Comparison of ENCODE assay signal across 10 cellular contexts in the genomic region with DNA sequence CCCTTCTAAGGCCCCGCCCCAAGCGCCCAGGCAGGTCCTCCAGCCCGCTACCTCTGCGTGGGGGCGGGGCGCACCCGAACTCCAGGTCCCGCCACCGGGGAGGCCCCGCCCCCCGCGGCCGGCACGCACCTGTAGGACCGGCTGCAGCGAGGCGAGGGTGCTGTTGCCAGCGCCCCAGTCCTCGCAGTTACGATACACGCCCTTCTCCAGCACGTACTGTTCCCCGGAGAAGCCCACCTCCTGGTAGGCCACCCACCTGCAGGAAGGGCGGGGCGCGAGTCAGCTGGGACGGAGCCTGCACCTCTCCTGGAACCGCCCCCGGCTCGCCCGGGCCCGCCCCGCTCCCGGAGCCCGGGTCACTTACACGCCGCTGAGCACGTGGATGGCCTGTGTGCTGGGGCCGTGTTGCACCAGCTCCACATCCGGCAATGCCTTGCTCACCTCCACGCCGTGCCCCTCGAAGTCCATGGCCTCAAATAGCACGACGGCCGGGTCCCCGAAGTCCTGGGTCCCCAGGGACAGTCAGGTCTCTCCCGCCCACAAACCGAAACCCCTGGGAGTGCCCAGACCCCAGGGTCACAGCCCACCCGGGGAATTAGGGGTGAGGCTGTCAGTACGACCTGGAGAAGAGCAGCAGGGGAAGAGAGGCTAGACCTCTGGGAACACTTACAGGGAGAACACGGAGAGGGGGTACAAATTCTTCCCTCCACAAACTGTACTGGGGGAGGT. TPM values are rescaled to one million over a fixed set of nuclear protein-coding genes. Genes with fewer than 3 reads are reported as not detected.
DNase-seq lines count a peak whose midpoint lies in the region; ATAC-seq, FAIRE-seq and TF ChIP-seq lines count a peak whose summit lies in the region.
"Had no signal": no experiment of that assay in that cellular context is flagged by ENCODE, and none has a peak within 500 bp of the region (broad histone marks: within the 10 kb centered on the region; RNA-seq: fewer than 3 reads in every experiment).

No MANE protein-coding gene starts in this region.

- SMC1A ChIA-PET in GM12878 (lab: Charles Lee; ENCODE audit: uncharacterized antibody, unreplicated experiment): no interaction called here

- H3K36me3 Mint-ChIP-seq in T-helper 2 cell treated with Interferon-gamma antibody and Interleukin-4, amounts not matched to agents 5 μg/mL and 100 μg/mL, for 36 hours (ENCODE audit: low read depth): no peaks in the 10 kb centered on the region

- no peak for TF ChIP-seq RAD21 in GM12878 (IDR thresholded peaks at IDR 0.05; ENCODE audit: insufficient read depth, low read depth, low read length)

- no peaks in the 10 kb centered on the region for H3K36me3 ChIP-seq in A673 (ENCODE audit: insufficient read depth, low read length, poor library complexity, severe bottlenecking)
- H3K36me3 ChIP-seq in GM12878 (ENCODE audit: control insufficient read depth in 2 of 2, insufficient read depth in 2 of 2, low read length in 1 of 2): no peaks in the 10 kb centered on the region

- H3K27ac Mint-ChIP-seq in T-helper 2 cell treated with Interferon-gamma antibody and Interleukin-4, amounts not matched to agents 5 μg/mL and 100 μg/mL, for 36 hours: no peak overlapping the region

- no peak for TF ChIP-seq EP300 in GM12878 (IDR thresholded peaks at IDR 0.05; ENCODE audit: borderline replicate concordance in 1 of 2, control insufficient read depth in 1 of 2, low read depth in 2 of 2, low read length in 2 of 2)

- H3K27ac ChIP-seq in A673 (ENCODE audit: low read depth, low read length, poor library complexity, severe bottlenecking) (no peak overlapping the region), GM12878 (ENCODE audit: control insufficient read depth, insufficient read depth) (no peak overlapping the region)

- peaks cover 28% of the 10 kb centered on the region for H3K27me3 Mint-ChIP-seq in T-helper 2 cell treated with Interferon-gamma antibody and Interleukin-4, amounts not matched to agents 5 μg/mL and 100 μg/mL, for 36 hours (ENCODE audit: low read depth)

- in situ Hi-C loops in GM12878 (cut with MboI): no loop called here

- POLR2A ChIA-PET in A673 (lab: Charles Lee; ENCODE audit: low non-redundant PET): no interaction called here
- POLR2A ChIA-PET in GM12878 (lab: Charles Lee): no interaction called here

- H3K4me3 ChIP-seq in A673 (ENCODE audit: low read depth, low read length, poor library complexity, severe bottlenecking): peak overlapping the region; percentile 43
- no peak overlapping the region for H3K4me3 ChIP-seq in NB4 (ENCODE audit: low read depth, low read length)
- peak overlapping the region; percentile 68; the same call in 1 of the 2 replicates for H3K4me3 ChIP-seq in GM12878

- intact Hi-C loops in A673 (cut with micrococcal nuclease; ENCODE audit: unreplicated experiment) (no loop called here), GM12878 (cut with micrococcal nuclease; ENCODE audit: unreplicated experiment) (no loop called here)

- H3K79me2 ChIP-seq in GM12878 (ENCODE audit: control insufficient read depth, insufficient read depth, low read length): no peaks in the 10 kb centered on the region

- no peaks in the 10 kb centered on the region for H3K4me1 ChIP-seq in A673 (ENCODE audit: insufficient read depth, low read length, poor library complexity, severe bottlenecking)
- H3K4me1 ChIP-seq in GM12878 (ENCODE audit: control insufficient read depth, insufficient read depth, low read length): peaks cover 6% of the 10 kb centered on the region; the same call in 1 of the 2 replicates

- WGBS in GM12878 (ENCODE audit: insufficient coverage, insufficient replicate concordance, low lambda C conversion rate, missing lambda C conversion rate): 13% methylated on average over 42 of the region's 52 CpGs

- H3K9me3 ChIP-seq in A673 (ENCODE audit: low read depth, low read length, poor library complexity, severe bottlenecking): no peaks in the 10 kb centered on the region
- H3K9me3 ChIP-seq in GM12878 (replicated peaks; ENCODE audit: control insufficient read depth, insufficient read depth, low read length): no peaks in the 10 kb centered on the region

- TF ChIP-seq CTCF in A673 (conservative IDR thresholded peaks at IDR 0.05; ENCODE audit: low read depth, low read length): no peak
- no peak for TF ChIP-seq CTCF in NB4 (IDR thresholded peaks at IDR 0.05; ENCODE audit: low read depth, low read length)
- no peak for TF ChIP-seq CTCF in GM12878 (IDR thresholded peaks at IDR 0.05 in 2 of 3, conservative IDR thresholded peaks at IDR 0.05 in 1 of 3; ENCODE audit: control insufficient read depth in 2 of 3, extremely low read depth in 1 of 3, insufficient read depth in 1 of 3, low read depth in 3 of 3, low read length in 3 of 3)

- H3K4me2 ChIP-seq in GM12878 (ENCODE audit: control insufficient read depth, insufficient read depth): peak overlapping the region; percentile 96

- peak overlapping the region; percentile 81 for H2AFZ ChIP-seq in GM12878 (ENCODE audit: control insufficient read depth, low read depth, low read length)

- peak; percentile 65 for DNase-seq in A673 (ENCODE audit: low spot score)
- peak; percentile 49 for DNase-seq in NB4 (ENCODE audit: low read depth)
- peak; percentile 56 for DNase-seq in T-helper 2 cell treated with Interferon-gamma antibody and Interleukin-4, amounts not matched to agents 5 μg/mL and 100 μg/mL, for 36 hours (ENCODE audit: low spot score)
- no peak for DNase-seq in GM12878 (ENCODE audit: low read depth, low spot score)
- peak; percentile 91 for DNase-seq in islet precursor cell
- DNase-seq in stimulated activated CD4-positive, alpha-beta T cell treated with anti-CD3 and anti-CD28 coated beads, Interleukin-1b, Interleukin-23, amount 100 ng/mL, for 48 hours: peak; percentile 81
- no peak for DNase-seq in superior temporal gyrus (ENCODE audit: extremely low spot score)

- no peaks in the 10 kb centered on the region for H3K27me3 ChIP-seq in A673 (replicated peaks; ENCODE audit: insufficient read depth, low read depth, low read length, poor library complexity)
- H3K27me3 ChIP-seq in GM12878 (replicated peaks in 1 of 2; ENCODE audit: control insufficient read depth in 2 of 2, insufficient read depth in 2 of 2, low read length in 1 of 2): peaks cover 0 to 6% of the 10 kb centered on the region in 2 experiments; a peak in 1 of 4 replicates

- RAD21 ChIA-PET in GM12878 (lab: Charles Lee; ENCODE audit: unreplicated experiment): interaction anchor here (1.4 kb wide), 1 partner anchor 51 kb away, joined by 3 read pairs; no protein-coding TSS in a partner anchor

- no peak overlapping the region for H3K9ac ChIP-seq in GM12878 (ENCODE audit: control insufficient read depth, insufficient read depth, low read length)

- no peaks in the 10 kb centered on the region for H4K20me1 ChIP-seq in GM12878 (ENCODE audit: control insufficient read depth, insufficient read depth)

- H3K4me1 Mint-ChIP-seq in T-helper 2 cell treated with Interferon-gamma antibody and Interleukin-4, amounts not matched to agents 5 μg/mL and 100 μg/mL, for 36 hours (ENCODE audit: low read depth): peaks cover 9% of the 10 kb centered on the region

- peak; percentile 64 for ATAC-seq in GM19455 (IDR thresholded peaks at IDR 0.05; ENCODE audit: unreplicated experiment)
- ATAC-seq in GM12878: peak; percentile 95

- BruUV-seq in A673 (replicated peaks; lab: Mats Ljungman, UMichigan) (no TSS peak), GM12878 (replicated peaks; lab: Mats Ljungman, UMichigan) (no TSS peak)

- no peak for TF ChIP-seq POLR2A in NB4 (IDR thresholded peaks at IDR 0.05; ENCODE audit: extremely low read depth, insufficient read length)
- TF ChIP-seq POLR2A in GM12878 (IDR thresholded peaks at IDR 0.05; ENCODE audit: low read depth, low read length): no peak

- H3K9me3 Mint-ChIP-seq in T-helper 2 cell treated with Interferon-gamma antibody and Interleukin-4, amounts not matched to agents 5 μg/mL and 100 μg/mL, for 36 hours: no peaks in the 10 kb centered on the region

- CTCF ChIA-PET in A673 (lab: Charles Lee) (no interaction called here), GM12878 (lab: Yijun Ruan, JAX) (interaction anchor here (1.4 kb wide), 1 partner anchor 52 kb away, joined by 6 read pairs; no protein-coding TSS in a partner anchor)

- peak overlapping the region; percentile 88 for H3K4me3 Mint-ChIP-seq in T-helper 2 cell treated with Interferon-gamma antibody and Interleukin-4, amounts not matched to agents 5 μg/mL and 100 μg/mL, for 36 hours

- no peak for FAIRE-seq in GM12878 (lab: Jason Lieb, UNC)
- FAIRE-seq: G401.6 had no signal

RNA-seq across cellular contexts. Expression of a gene that starts 17.3 kb away (rescaled TPM):
- total RNA-seq in A673 (2021) (not detected in 2 replicates), GM12878 (2014; rRNA removed) (0.06 TPM in 1 of 2 replicates, not detected in the other), GM12878 (2014; rRNA removed; fragmentation: Illumina TruSeq; extraction: Trizol) (not detected in 2 replicates), GM12878 (2021) (0.03 TPM in 1 of 2 replicates, not detected in the other)
- total RNA-seq in GM12878 (2013; cell fraction: nucleolus; rRNA removed): 0.21 TPM in 1 of 2 replicates, not detected in the other
- not detected for polyA plus RNA-seq in GM12878 (2011; ENCODE audit: low read depth)
- polyA plus RNA-seq in GM12878 (2011; rRNA removed) (0.16 and 0.30 TPM in 2 replicates), GM12878 (2014; fragmentation: Illumina TruSeq; extraction: Trizol) (not detected in 2 replicates), GM12878 (2014; fragmentation: Nextera tagmentation; extraction: Ambion mirVana) (not detected), GM12878 (2014; rRNA removed) (0.04 and 0.25 TPM in 2 replicates), GM12878 (2016; fragmentation: Nextera tagmentation; extraction: Ambion mirVana) (1 to 10 TPM in 1 of 2 experiments, under 1 TPM in 1; 0.50 to 1.2 TPM)
- polyA plus RNA-seq in GM12878 (2011; cell fraction: cytosol; rRNA removed): 0.21 and 0.62 TPM in 2 replicates
- polyA plus RNA-seq in GM12878 (2011; cell fraction: nucleus; rRNA removed): 0.20 and 0.48 TPM in 2 replicates
- polyA plus RNA-seq in GM12878 (2012): 0.09 TPM in 1 of 2 replicates, not detected in the other
- not detected in 2 replicates for polyA minus RNA-seq in GM12878 (2011; rRNA and poly(A)+ RNA removed)
- polyA minus RNA-seq in GM12878 (2011; cell fraction: cytosol; rRNA and poly(A)+ RNA removed): not detected in 2 replicates
- polyA minus RNA-seq in GM12878 (2011; cell fraction: nucleus; rRNA and poly(A)+ RNA removed): not detected in 2 replicates

RNA-seq across cellular contexts. Expression of a gene that starts 18.9 kb away (rescaled TPM):
- total RNA-seq in A673 (2021): not detected in 2 replicates
- 30.6 and 34.5 TPM in 2 replicates for total RNA-seq in GM12878 (2013; cell fraction: nucleolus; rRNA removed)
- 237 and 262 TPM in 2 replicates for total RNA-seq in GM12878 (2014; rRNA removed)
- total RNA-seq in GM12878 (2014; rRNA removed; fragmentation: Illumina TruSeq; extraction: Trizol): 637 and 673 TPM in 2 replicates
- 291 and 301 TPM in 2 replicates for total RNA-seq in GM12878 (2021)
- 736 TPM for polyA plus RNA-seq in GM12878 (2011; ENCODE audit: low read depth)
- polyA plus RNA-seq in GM12878 (2011; rRNA removed): 453 and 508 TPM in 2 replicates
- 356 and 918 TPM in 2 replicates for polyA plus RNA-seq in GM12878 (2011; cell fraction: cytosol; rRNA removed)
- polyA plus RNA-seq in GM12878 (2011; cell fraction: nucleus; rRNA removed): 146 and 442 TPM in 2 replicates
- 451 and 734 TPM in 2 replicates for polyA plus RNA-seq in GM12878 (2012)
- 882 and 1,118 TPM in 2 replicates for polyA plus RNA-seq in GM12878 (2014; fragmentation: Illumina TruSeq; extraction: Trizol)
- polyA plus RNA-seq in GM12878 (2014; fragmentation: Nextera tagmentation; extraction: Ambion mirVana): 1,000 to 10,000 TPM; 2,664 to 2,736 TPM
- 488 and 610 TPM in 2 replicates for polyA plus RNA-seq in GM12878 (2014; rRNA removed)
- 100 to 1,000 TPM; 382 to 390 TPM for polyA plus RNA-seq in GM12878 (2016; fragmentation: Nextera tagmentation; extraction: Ambion mirVana)
- 113 and 183 TPM in 2 replicates for polyA minus RNA-seq in GM12878 (2011; rRNA and poly(A)+ RNA removed)
- 30.9 and 34.6 TPM in 2 replicates for polyA minus RNA-seq in GM12878 (2011; cell fraction: cytosol; rRNA and poly(A)+ RNA removed)
- 33.2 and 36.3 TPM in 2 replicates for polyA minus RNA-seq in GM12878 (2011; cell fraction: nucleus; rRNA and poly(A)+ RNA removed)
- total RNA-seq: renal cortical epithelial cell had no signal

RNA-seq across cellular contexts. Expression of a gene that starts 30.2 kb away (rescaled TPM):
- total RNA-seq in A673 (2021) (22.1 and 25.4 TPM in 2 replicates), GM12878 (2014; rRNA removed) (8.1 and 8.5 TPM in 2 replicates), GM12878 (2014; rRNA removed; fragmentation: Illumina TruSeq; extraction: Trizol) (5.7 and 6.2 TPM in 2 replicates), GM12878 (2021) (16.8 and 19.3 TPM in 2 replicates)
- 18.9 and 19.6 TPM in 2 replicates for total RNA-seq in GM12878 (2013; cell fraction: nucleolus; rRNA removed)
- polyA plus RNA-seq in GM12878 (2011; ENCODE audit: low read depth): 5.8 TPM
- polyA plus RNA-seq in GM12878 (2011; rRNA removed) (7.6 and 10.8 TPM in 2 replicates), GM12878 (2014; fragmentation: Illumina TruSeq; extraction: Trizol) (3.5 and 8.1 TPM in 2 replicates), GM12878 (2014; fragmentation: Nextera tagmentation; extraction: Ambion mirVana) (1 to 10 TPM in 1 of 2 experiments, under 1 TPM in 1; 0.32 to 1.2 TPM), GM12878 (2014; rRNA removed) (24.3 and 26.5 TPM in 2 replicates), GM12878 (2016; fragmentation: Nextera tagmentation; extraction: Ambion mirVana) (10 to 100 TPM; 27.7 to 34.4 TPM)
- 13.3 and 16.3 TPM in 2 replicates for polyA plus RNA-seq in GM12878 (2011; cell fraction: cytosol; rRNA removed)
- polyA plus RNA-seq in GM12878 (2011; cell fraction: nucleus; rRNA removed): 80.9 and 89.2 TPM in 2 replicates
- 10.6 and 12.1 TPM in 2 replicates for polyA plus RNA-seq in GM12878 (2012)
- 7.2 and 7.5 TPM in 2 replicates for polyA minus RNA-seq in GM12878 (2011; rRNA and poly(A)+ RNA removed)
- polyA minus RNA-seq in GM12878 (2011; cell fraction: cytosol; rRNA and poly(A)+ RNA removed): 3.2 and 3.9 TPM in 2 replicates
- 11.2 and 14.9 TPM in 2 replicates for polyA minus RNA-seq in GM12878 (2011; cell fraction: nucleus; rRNA and poly(A)+ RNA removed)

RNA-seq across cellular contexts. Expression of a gene that starts 35.9 kb away (rescaled TPM):
- not detected in 2 replicates for total RNA-seq in A673 (2021)
- not detected in 2 replicates for total RNA-seq in GM12878 (2013; cell fraction: nucleolus; rRNA removed)
- total RNA-seq in GM12878 (2014; rRNA removed): not detected in 2 replicates
- total RNA-seq in GM12878 (2014; rRNA removed; fragmentation: Illumina TruSeq; extraction: Trizol): not detected in 2 replicates
- not detected in 2 replicates for total RNA-seq in GM12878 (2021)
- not detected for polyA plus RNA-seq in GM12878 (2011; ENCODE audit: low read depth)
- polyA plus RNA-seq in GM12878 (2011; rRNA removed): not detected in 2 replicates
- not detected in 2 replicates for polyA plus RNA-seq in GM12878 (2011; cell fraction: cytosol; rRNA removed)
- not detected in 2 replicates for polyA plus RNA-seq in GM12878 (2011; cell fraction: nucleus; rRNA removed)
- not detected in 2 replicates for polyA plus RNA-seq in GM12878 (2012)
- not detected in 2 replicates for polyA plus RNA-seq in GM12878 (2014; fragmentation: Illumina TruSeq; extraction: Trizol)
- polyA plus RNA-seq in GM12878 (2014; fragmentation: Nextera tagmentation; extraction: Ambion mirVana): not detected
- polyA plus RNA-seq in GM12878 (2014; rRNA removed): not detected in 2 replicates
- not detected for polyA plus RNA-seq in GM12878 (2016; fragmentation: Nextera tagmentation; extraction: Ambion mirVana)
- not detected in 2 replicates for polyA minus RNA-seq in GM12878 (2011; rRNA and poly(A)+ RNA removed)
- polyA minus RNA-seq in GM12878 (2011; cell fraction: cytosol; rRNA and poly(A)+ RNA removed): not detected in 2 replicates
- polyA minus RNA-seq in GM12878 (2011; cell fraction: nucleus; rRNA and poly(A)+ RNA removed): not detected in 2 replicates
- total RNA-seq: renal cortical epithelial cell had no signal

RNA-seq across cellular contexts. Expression of a gene that starts 56.8 kb away (rescaled TPM):
- total RNA-seq in A673 (2021) (133 and 138 TPM in 2 replicates), GM12878 (2014; rRNA removed) (42.6 and 52.9 TPM in 2 replicates), GM12878 (2014; rRNA removed; fragmentation: Illumina TruSeq; extraction: Trizol) (45.9 and 46.9 TPM in 2 replicates), GM12878 (2021) (111 and 116 TPM in 2 replicates)
- total RNA-seq in GM12878 (2013; cell fraction: nucleolus; rRNA removed): 9.0 and 9.9 TPM in 2 replicates
- polyA plus RNA-seq in GM12878 (2011; ENCODE audit: low read depth): 29.9 TPM
- polyA plus RNA-seq in GM12878 (2011; rRNA removed) (26.3 and 39.7 TPM in 2 replicates), GM12878 (2014; fragmentation: Illumina TruSeq; extraction: Trizol) (95.2 and 135 TPM in 2 replicates), GM12878 (2014; fragmentation: Nextera tagmentation; extraction: Ambion mirVana) (100 to 1,000 TPM; 121 to 129 TPM), GM12878 (2014; rRNA removed) (42.3 and 57.1 TPM in 2 replicates), GM12878 (2016; fragmentation: Nextera tagmentation; extraction: Ambion mirVana) (100 to 1,000 TPM; 344 to 390 TPM)
- 57.0 and 59.2 TPM in 2 replicates for polyA plus RNA-seq in GM12878 (2011; cell fraction: cytosol; rRNA removed)
- polyA plus RNA-seq in GM12878 (2011; cell fraction: nucleus; rRNA removed): 25.2 and 28.2 TPM in 2 replicates
- polyA plus RNA-seq in GM12878 (2012): 86.2 and 109 TPM in 2 replicates
- 52.7 and 67.7 TPM in 2 replicates for polyA minus RNA-seq in GM12878 (2011; rRNA and poly(A)+ RNA removed)
- 38.8 and 41.6 TPM in 2 replicates for polyA minus RNA-seq in GM12878 (2011; cell fraction: cytosol; rRNA and poly(A)+ RNA removed)
- 19.5 and 27.3 TPM in 2 replicates for polyA minus RNA-seq in GM12878 (2011; cell fraction: nucleus; rRNA and poly(A)+ RNA removed)

Comparison
In these comparisons a context has a peak if more than half of its experiments do, and no peak if none do; other contexts are left out.
1. DNase-seq: peak in A673 (single experiment), NB4 (single experiment), T-helper 2 cell treated with Interferon-gamma antibody and Interleukin-4, amounts not matched to agents 5 μg/mL and 100 μg/mL, for 36 hours (single experiment), islet precursor cell (single experiment) and stimulated activated CD4-positive, alpha-beta T cell treated with anti-CD3 and anti-CD28 coated beads, Interleukin-1b, Interleukin-23, amount 100 ng/mL, for 48 hours (single experiment); none in GM12878 (single experiment) and superior temporal gyrus (single experiment).
2. RNA of a gene that starts 18.9 kb away (total RNA-seq): 30.6 to 673 TPM in GM12878; not detected in A673; every median in the first group is over 10 times any median in the second.